ENCODE assay signal across 10 cellular contexts in the genomic region with DNA sequence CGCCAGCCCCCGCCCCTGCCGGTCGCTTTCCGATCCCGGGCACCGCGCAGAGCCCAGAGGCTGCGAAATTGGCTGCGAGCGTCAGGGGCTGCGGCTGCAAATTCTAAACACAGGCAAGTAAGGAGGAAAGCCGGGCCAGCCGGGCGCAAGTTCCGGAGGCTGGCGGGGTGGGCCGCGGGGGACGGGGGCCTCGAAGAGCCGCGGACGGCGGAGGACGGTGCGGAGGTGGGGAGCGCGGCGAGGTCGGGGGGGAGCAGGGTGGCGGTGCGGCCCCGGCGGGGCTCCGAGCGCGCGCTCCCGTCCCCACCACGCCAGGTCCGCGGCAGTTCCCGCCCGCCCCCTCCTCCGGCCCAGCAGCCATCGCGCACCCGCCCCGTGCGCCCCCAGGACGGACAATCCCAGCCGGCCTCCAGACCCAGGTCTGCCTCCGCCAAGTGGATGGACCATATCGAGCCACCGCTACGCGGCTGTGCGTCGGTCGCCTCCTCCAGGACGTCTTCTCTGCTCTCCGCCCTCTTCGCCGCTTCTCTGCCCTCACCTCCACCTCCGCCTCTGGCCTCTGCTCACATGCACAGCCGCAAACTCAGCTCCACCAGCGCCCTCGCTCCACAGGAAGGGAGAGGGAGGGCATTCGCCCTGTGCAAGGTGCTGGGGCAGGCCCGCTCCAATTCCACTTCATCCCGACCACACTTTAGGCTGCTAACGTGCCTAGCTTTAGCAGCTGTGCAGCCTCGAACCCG. TPM values are rescaled to one million over a fixed set of nuclear protein-coding genes. Genes with fewer than 3 reads are reported as not detected.
DNase-seq lines count a peak whose midpoint lies in the region; ATAC-seq and TF ChIP-seq lines count a peak whose summit lies in the region.
"Had no signal": no experiment of that assay in that cellular context is flagged by ENCODE, and none has a peak within 500 bp of the region (broad histone marks: within the 10 kb centered on the region; RNA-seq: fewer than 3 reads in every experiment).

No MANE protein-coding gene starts in this region.

- H2AFZ ChIP-seq in H9 (ENCODE audit: low read length), result no peak overlapping the region

- TF ChIP-seq POLR2A in body of pancreas (IDR thresholded peaks at IDR 0.05), result no peak

- H3K36me3 Mint-ChIP-seq in H9 (ENCODE audit: insufficient read depth in 1 of 3, low read depth in 3 of 3), result no peaks in the 10 kb centered on the region

- no peak overlapping the region for H2AK5ac ChIP-seq in H9 (ENCODE audit: insufficient read length, low read length)

- no peak for ATAC-seq in body of pancreas

- H2BK120ac ChIP-seq in H9 (ENCODE audit: low read depth, low read length, poor library complexity, severe bottlenecking), result no peak overlapping the region

- no peak overlapping the region for H3T11ph ChIP-seq in H9 (ENCODE audit: low read length)

- H2BK15ac ChIP-seq in H9 (ENCODE audit: low read depth, low read length), result no peak overlapping the region; the same call in 1 of the 2 replicates

- no peak overlapping the region for H4K91ac ChIP-seq in H9 (ENCODE audit: insufficient read length, low read depth, low read length)

- no peak overlapping the region for H4K8ac ChIP-seq in H9 (replicated peaks; ENCODE audit: insufficient read length, low read depth, low read length)

- H3K9me3 Mint-ChIP-seq in H9, result no peaks in the 10 kb centered on the region; a peak in 2 of 5 replicates

- no peaks in the 10 kb centered on the region; the same call in 1 of the 2 replicates for H3K27me3 ChIP-seq in H9 (ENCODE audit: insufficient read depth, low read length)
- H3K27me3 ChIP-seq in body of pancreas, result peaks cover 0 to 11% of the 10 kb centered on the region in 2 donors

- H3K79me2 ChIP-seq in H9 (ENCODE audit: insufficient read depth, low read length), result no peaks in the 10 kb centered on the region

- H3K9me3 ChIP-seq in H9 (ENCODE audit: control insufficient read depth, low read depth, low read length) (no peaks in the 10 kb centered on the region), body of pancreas (no peaks in the 10 kb centered on the region)
- H3K9me3 ChIP-seq: neutrophil had no signal

- H3K4me3 ChIP-seq in fibroblast of villous mesenchyme (ENCODE audit: low read depth, low read length), result peak overlapping the region; percentile 51
- H3K4me3 ChIP-seq in retinal pigment epithelial cell (ENCODE audit: low read length), result peak overlapping the region; percentile 50
- no peak overlapping the region for H3K4me3 ChIP-seq in body of pancreas

- H3K27ac Mint-ChIP-seq in H9, result peak overlapping the region in 2 of 3 experiments; percentile 7 to 57; a peak in 2 of 7 replicates

- intact Hi-C loops in posterior vena cava (cut with DNase I), result no loop called here
- intact Hi-C loops in body of pancreas (cut with DNase I), result no loop called here

- peak overlapping the region; percentile 61 for H3K18ac ChIP-seq in H9 (ENCODE audit: insufficient read length, low read depth, low read length)

- H3K23me2 ChIP-seq in H9 (ENCODE audit: insufficient read length, low read depth, low read length, poor library complexity, severe bottlenecking), result peaks cover 9% of the 10 kb centered on the region

- H3K4me1 ChIP-seq in H9 (ENCODE audit: insufficient read depth, low read length) (no peaks in the 10 kb centered on the region), body of pancreas (peaks cover 10% of the 10 kb centered on the region)

- peak overlapping the region; percentile 5 for H3K9ac ChIP-seq in H9 (ENCODE audit: extremely low read depth, insufficient read length, low read length)

- H3K27ac ChIP-seq in H9 (ENCODE audit: insufficient read length, low read depth, low read length), result no peak overlapping the region
- H3K27ac ChIP-seq in body of pancreas, result no peak overlapping the region
- H3K27ac ChIP-seq: neutrophil had no signal

- H3K79me1 ChIP-seq in H9 (ENCODE audit: insufficient read depth, low read depth, low read length, poor library complexity, severe bottlenecking), result no peaks in the 10 kb centered on the region

- no peak overlapping the region for H2BK12ac ChIP-seq in H9 (ENCODE audit: insufficient read length, low read depth, low read length)

- no CpG with 5 or more reads among the region's 75 CpGs for WGBS in H9 (ENCODE audit: extremely low coverage, insufficient read length, low lambda C conversion rate)
- WGBS in body of pancreas, 2 donors, result 2 to 3% methylated on average over 24 to 73 of the region's 75 CpGs

- H3K56ac ChIP-seq in H9 (ENCODE audit: insufficient read length, low read depth, low read length), result no peak overlapping the region

- H3K27me3 Mint-ChIP-seq in H9 (ENCODE audit: low read depth), result peaks cover 75% of the 10 kb centered on the region

- peak; percentile 77 for DNase-seq in H9
- peak; percentile 27 to 40 for DNase-seq in activated CD4-positive, alpha-beta T cell treated with anti-CD3 and anti-CD28 coated beads, Interleukin-2, amount 50 U/mL, for 48 hours
- DNase-seq in fibroblast of villous mesenchyme (ENCODE audit: low read depth), result peak; percentile 21
- no peak for DNase-seq in retinal pigment epithelial cell (ENCODE audit: low read depth)
- DNase-seq in posterior vena cava (ENCODE audit: low spot score), result no peak
- no peak for DNase-seq in kidney glomerular epithelial cell (lab: John Stamatoyannopoulos, UW)
- DNase-seq in body of pancreas, result no peak
- no peak for DNase-seq in NCI-H1694 treated with DMSO at 0.1 percent for 48 hours (lab: John Stamatoyannopoulos, UW)
- DNase-seq: HCEC 1CT had no signal

- peak overlapping the region; percentile 79 for H3K14ac ChIP-seq in H9 (ENCODE audit: insufficient read depth, low read length)

- no peak overlapping the region for H2BK20ac ChIP-seq in H9 (ENCODE audit: low read depth, low read length, poor library complexity, severe bottlenecking)

- peak overlapping the region; percentile 77 to 90 for H3K4me3 Mint-ChIP-seq in H9

- no peaks in the 10 kb centered on the region for H4K20me1 ChIP-seq in H9 (ENCODE audit: control insufficient read depth, insufficient read depth, insufficient read length)

- no peak overlapping the region for H3K4ac ChIP-seq in H9 (ENCODE audit: low read depth, low read length)

- peaks cover 23 to 52% of the 10 kb centered on the region in 2 experiments for H3K4me1 Mint-ChIP-seq in H9

- H2BK5ac ChIP-seq in H9 (ENCODE audit: insufficient read length, low read length), result no peak overlapping the region

- H3K36me3 ChIP-seq in body of pancreas (replicated peaks in 1 of 2; ENCODE audit: insufficient read depth in 1 of 2, low read depth in 2 of 2), result no peaks in the 10 kb centered on the region
- H3K36me3 ChIP-seq: neutrophil had no signal

- H3K4me2 ChIP-seq in H9 (ENCODE audit: insufficient read depth, insufficient read length, low read length), result peak overlapping the region; percentile 65

- no peak overlapping the region for H3K23ac ChIP-seq in H9 (ENCODE audit: insufficient read length, low read depth, low read length)

- no peak overlapping the region for H4K5ac ChIP-seq in H9 (ENCODE audit: insufficient read length, low read depth, low read length)

- no peak for TF ChIP-seq CTCF in H9 (conservative IDR thresholded peaks at IDR 0.05)
- no peak for TF ChIP-seq CTCF in fibroblast of villous mesenchyme (IDR thresholded peaks at IDR 0.05; ENCODE audit: insufficient read depth, low read depth, low read length)
- TF ChIP-seq CTCF in retinal pigment epithelial cell (conservative IDR thresholded peaks at IDR 0.05; ENCODE audit: low read depth, low read length), result no peak
- TF ChIP-seq CTCF in body of pancreas (IDR thresholded peaks at IDR 0.05), result no peak

RNA-seq across cellular contexts. Expression of gene ELFN2, which starts 7.2 kb away (rescaled TPM):
- total RNA-seq in H9 (2021) (0.64 and 0.70 TPM in 2 replicates), fibroblast of villous mesenchyme (under 0.01 and 0.32 TPM in 2 replicates), posterior vena cava (under 1 TPM; 0.05 to 0.10 TPM), body of pancreas (1 to 10 TPM in 1 of 2 donors, not detected in 1; 1.6 TPM)

Comparison
In these comparisons a context has a peak if more than half of its experiments do, and no peak if none do; other contexts are left out.
1. DNase-seq: peak in H9 (single experiment), activated CD4-positive, alpha-beta T cell treated with anti-CD3 and anti-CD28 coated beads, Interleukin-2, amount 50 U/mL, for 48 hours (2 of 2) and fibroblast of villous mesenchyme (single experiment); none in retinal pigment epithelial cell (single experiment), posterior vena cava (single experiment), kidney glomerular epithelial cell (single experiment), body of pancreas (0 of 4) and NCI-H1694 treated with DMSO at 0.1 percent for 48 hours (single experiment).
2. H3K4me3 ChIP-seq: peak in fibroblast of villous mesenchyme (single experiment) and retinal pigment epithelial cell (single experiment); none in body of pancreas (0 of 2).